Comparison of ENCODE assay signal across 18 cellular contexts in genomic region chr16:7602424-7602935, GRCh38.
"Had no signal": no experiment of that assay in that cellular context is flagged by ENCODE, and none has a peak within 500 bp of the region (broad histone marks: within the 10 kb centered on the region; RNA-seq: fewer than 3 reads in every experiment).

No MANE protein-coding gene starts in this region.

- H3K9me3 ChIP-seq: esophagus squamous epithelium, gastroesophageal sphincter, mucosa of descending colon, neutrophil, stomach, thoracic aorta, transverse colon had no signal

- H3K27ac ChIP-seq: esophagus squamous epithelium, gastroesophageal sphincter, neutrophil, skin epidermis, stomach, thoracic aorta, transverse colon had no signal

- ATAC-seq: gastroesophageal sphincter, mucosa of descending colon, sciatic nerve had no signal

- DNase-seq: cortex of kidney; effector memory CD4-positive, alpha-beta T cell; esophagus squamous epithelium; foreskin fibroblast; glutamatergic neuron; kidney glomerular epithelial cell; mammary epithelial cell; mucosa of descending colon; stimulated activated naive CD4-positive, alpha-beta T cell; stomach; substantia nigra; transverse colon had no signal

- H3K36me3 ChIP-seq: esophagus squamous epithelium, gastroesophageal sphincter, neutrophil, stomach, thoracic aorta, transverse colon had no signal

- H3K4me3 ChIP-seq: esophagus squamous epithelium, gastroesophageal sphincter, mucosa of descending colon, skin epidermis, stomach, thoracic aorta, transverse colon had no signal

- FAIRE-seq: islet of Langerhans had no signal

- H3K27me3 ChIP-seq: esophagus squamous epithelium, gastroesophageal sphincter, neutrophil, stomach, transverse colon had no signal

- H3K4me1 ChIP-seq: esophagus squamous epithelium, gastroesophageal sphincter, stomach, transverse colon had no signal
